Comparison of ENCODE assay signal across 29 cellular contexts in the genomic region with DNA sequence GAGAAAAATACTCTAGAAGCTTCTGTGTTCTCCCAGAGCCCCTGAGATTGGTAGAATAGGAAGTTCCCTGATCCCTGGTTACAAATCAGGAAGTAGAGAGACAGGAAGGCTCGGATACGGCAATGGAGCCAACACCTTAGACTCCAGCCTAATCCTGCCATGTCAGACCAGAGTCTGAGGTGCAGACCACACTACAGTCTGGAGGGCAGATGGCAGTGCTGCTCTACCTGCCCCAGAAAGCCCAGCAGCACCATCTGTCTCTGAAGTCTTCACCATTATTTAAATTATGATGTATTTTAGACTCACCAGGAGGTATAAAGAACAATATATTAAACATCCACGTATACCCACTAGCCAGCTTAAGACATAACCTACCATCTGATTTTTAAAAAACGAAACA.
A peak's percentile ranks its signal among the peaks of the same experiment; 100 is the strongest.
DNase-seq lines count a peak whose midpoint lies in the region; TF ChIP-seq lines count a peak whose summit lies in the region.
"Had no signal": no experiment of that assay in that cellular context is flagged by ENCODE, and none has a peak within 500 bp of the region (broad histone marks: within the 10 kb centered on the region; RNA-seq: fewer than 3 reads in every experiment).

No MANE protein-coding gene starts in this region.

- peaks cover 0 to 38% of the 10 kb centered on the region in 2 donors for H3K4me1 ChIP-seq in right atrium auricular region
- H3K4me1 ChIP-seq: BLaER1, esophagus squamous epithelium, foreskin keratinocyte, HAP-1, prostate gland had no signal

- peak in 1 of 2 donors; percentile 35 for TF ChIP-seq CTCF in right atrium auricular region (IDR thresholded peaks at IDR 0.05)

- no peaks in the 10 kb centered on the region for H3K27me3 ChIP-seq in right atrium auricular region
- H3K27me3 ChIP-seq: BLaER1, esophagus squamous epithelium, foreskin keratinocyte had no signal

- H3K36me3 ChIP-seq in right atrium auricular region = peaks cover 45% of the 10 kb centered on the region

- in situ Hi-C loops in G401 (cut with HindIII; ENCODE audit: low sequenced_read_pairs) = no loop called here

- no peak overlapping the region for H3K4me3 ChIP-seq in right atrium auricular region
- H3K4me3 ChIP-seq: BLaER1, esophagus squamous epithelium, HAP-1, lung, prostate gland had no signal

- DNase-seq in G401 (ENCODE audit: low spot score) (peak; percentile 79), NCI-H524 (lab: John Stamatoyannopoulos, UW) (peak; percentile 55 to 84), cerebellum (ENCODE audit: low spot score) (peak; percentile 71), right atrium auricular region (ENCODE audit: low spot score) (no peak), OCI-M1 (lab: John Stamatoyannopoulos, UW) (no peak), DMS79 treated with DMSO at 0.1 percent for 48 hours (lab: John Stamatoyannopoulos, UW) (no peak)
- DNase-seq in activated CD8-positive, alpha-beta memory T cell treated with anti-CD3 and anti-CD28 coated beads, Interleukin-2, amount 50 U/mL, for 48 hours = no peak
- DNase-seq: activated CD4-positive, alpha-beta T cell treated with anti-CD3 and anti-CD28 coated beads for 36 hours; activated effector memory CD4-positive, alpha-beta T cell treated with Interleukin-2 at 50 U/mL for 16 hours; activated naive CD8-positive, alpha-beta T cell treated with anti-CD3 and anti-CD28 coated beads, Interleukin-2, amount 10 ng/mL, durations not matched to agents 7 days and 5 days; activated T-cell treated with anti-CD3 and anti-CD28 coated beads for 4 hours; aorta; DMS79; esophagus squamous epithelium; foreskin keratinocyte; GF-D8; Kasumi-1; kidney glomerular epithelial cell; MV-4-11; naive thymus-derived CD8-positive, alpha-beta T cell; NCI-H146; NCI-H510A treated with DMSO at 0.1 percent for 48 hours; SHP77; stimulated activated CD4-positive, alpha-beta T cell treated with anti-CD3 and anti-CD28 coated beads, Interleukin-4, amount 100 ng/mL, for 24 hours; trophoblast cell had no signal

- peak overlapping the region; percentile 70 to 85 for H3K27ac ChIP-seq in right atrium auricular region
- H3K27ac ChIP-seq: BLaER1, esophagus squamous epithelium, foreskin keratinocyte, prostate gland had no signal

- H3K9me3 ChIP-seq in right atrium auricular region = no peaks in the 10 kb centered on the region
- H3K9me3 ChIP-seq: BLaER1, esophagus squamous epithelium, HAP-1, prostate gland had no signal

Comparison
In these comparisons a context has a peak if more than half of its experiments do, and no peak if none do; other contexts are left out.
1. DNase-seq: peak in G401 (single experiment), NCI-H524 (2 of 2) and cerebellum (single experiment); none in right atrium auricular region (single experiment), activated CD8-positive, alpha-beta memory T cell treated with anti-CD3 and anti-CD28 coated beads, Interleukin-2, amount 50 U/mL, for 48 hours (single experiment), OCI-M1 (single experiment) and DMS79 treated with DMSO at 0.1 percent for 48 hours (single experiment).